13 cellular contexts compared by ENCODE assay signal in the genomic region with DNA sequence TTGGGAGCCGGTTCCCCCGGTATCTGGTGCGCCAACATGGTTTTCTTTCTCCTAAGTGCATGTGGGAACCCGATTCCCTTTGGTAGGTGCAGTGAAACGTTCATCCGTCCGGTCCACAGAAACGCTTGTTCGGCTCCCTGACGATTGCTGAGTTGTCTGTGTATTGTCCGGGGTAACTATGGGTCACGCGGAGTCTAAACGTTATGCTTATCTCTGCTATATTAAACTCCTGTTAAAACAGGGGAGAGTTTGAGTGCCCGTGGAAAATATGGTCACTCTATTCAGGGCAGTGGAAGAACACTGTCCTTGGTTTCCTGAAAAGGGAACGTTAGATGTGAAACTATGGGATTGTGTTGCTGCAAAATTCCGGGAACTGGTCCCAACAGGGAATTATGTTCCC. TPM values are rescaled to one million over a fixed set of nuclear protein-coding genes. Genes with fewer than 3 reads are reported as not detected.
A peak's percentile ranks its signal among the peaks of the same experiment; 100 is the strongest.
DNase-seq lines count a peak whose midpoint lies in the region; TF ChIP-seq lines count a peak whose summit lies in the region.
"Had no signal": no experiment of that assay in that cellular context is flagged by ENCODE, and none has a peak within 500 bp of the region (broad histone marks: within the 10 kb centered on the region; RNA-seq: fewer than 3 reads in every experiment).

No MANE protein-coding gene starts in this region.

- no peaks in the 10 kb centered on the region for H3K36me3 ChIP-seq in Caco-2 (ENCODE audit: control insufficient read depth, insufficient read depth, low read length)
- no peaks in the 10 kb centered on the region for H3K36me3 ChIP-seq in hepatocyte (replicated peaks; ENCODE audit: insufficient read depth, low read depth)
- no peaks in the 10 kb centered on the region for H3K36me3 ChIP-seq in osteoblast (ENCODE audit: insufficient read depth, low read length)
- no peaks in the 10 kb centered on the region for H3K36me3 ChIP-seq in H7 (replicated peaks; ENCODE audit: control insufficient read depth, insufficient read depth, low read length)
- H3K36me3 ChIP-seq: tibial nerve had no signal

- H3K4me2 ChIP-seq in hepatocyte (peak overlapping the region; percentile 70), osteoblast (ENCODE audit: insufficient read depth, low read length) (peak overlapping the region; percentile 79)
- H3K4me2 ChIP-seq: SK-N-SH had no signal

- TF ChIP-seq CTCF in Caco-2 (IDR thresholded peaks at IDR 0.05; ENCODE audit: insufficient read depth in 1 of 2, low read depth in 1 of 2, low read length in 1 of 2, severe bottlenecking in 1 of 2, unreplicated experiment in 1 of 2) (no peak), choroid plexus epithelial cell (conservative IDR thresholded peaks at IDR 0.05; ENCODE audit: low read depth, low read length) (no peak), hepatocyte (IDR thresholded peaks at IDR 0.05; ENCODE audit: poor library complexity) (no peak), osteoblast (IDR thresholded peaks at IDR 0.05; ENCODE audit: extremely low read depth, low read depth, low read length) (no peak)

- peaks cover 35% of the 10 kb centered on the region for H3K9me3 Mint-ChIP-seq in Caco-2 (ENCODE audit: unreplicated experiment)
- H3K9me3 Mint-ChIP-seq: central memory CD8-positive, alpha-beta T cell had no signal

- H2AFZ ChIP-seq in hepatocyte (no peak overlapping the region), osteoblast (ENCODE audit: low read length) (peak overlapping the region; percentile 60)

- peaks cover 11% of the 10 kb centered on the region for H3K36me3 Mint-ChIP-seq in Caco-2 (ENCODE audit: insufficient read depth, unreplicated experiment)

- CTCF ChIA-PET in Caco-2 (lab: Charles Lee): interaction anchor here (0.8 to 1.8 kb wide), 5 partner anchors 14 to 38 kb away, joined by 3 to 12 read pairs (median 7); no protein-coding TSS in a partner anchor

- H3K27me3 ChIP-seq in Caco-2 (replicated peaks; ENCODE audit: control insufficient read depth, insufficient read depth, low read length) (no peaks in the 10 kb centered on the region), hepatocyte (peaks cover 4% of the 10 kb centered on the region), osteoblast (ENCODE audit: insufficient read depth, low read length) (peaks cover 65% of the 10 kb centered on the region), H7 (ENCODE audit: control insufficient read depth, insufficient read depth, low read length) (peaks cover 16% of the 10 kb centered on the region)
- H3K27me3 ChIP-seq: tibial nerve had no signal

- H3K9me3 ChIP-seq in Caco-2: peaks cover 10% of the 10 kb centered on the region
- H3K9me3 ChIP-seq in hepatocyte (ENCODE audit: low read depth): no peaks in the 10 kb centered on the region
- H3K9me3 ChIP-seq in osteoblast (ENCODE audit: low read depth, low read length): no peaks in the 10 kb centered on the region
- H3K9me3 ChIP-seq: SK-N-SH had no signal

- H3K4me1 ChIP-seq in Caco-2 (peaks cover 23% of the 10 kb centered on the region), hepatocyte (ENCODE audit: insufficient read depth) (peaks cover 4% of the 10 kb centered on the region), osteoblast (ENCODE audit: insufficient read depth, low read length) (no peaks in the 10 kb centered on the region)
- H3K4me1 ChIP-seq: tibial nerve had no signal

- H3K4me3 ChIP-seq in Caco-2 (ENCODE audit: low read depth, low read length) (peak overlapping the region; percentile 26), choroid plexus epithelial cell (ENCODE audit: low read depth, low read length) (peak overlapping the region; percentile 50), hepatocyte (no peak overlapping the region), osteoblast (ENCODE audit: insufficient read depth, low read length) (peak overlapping the region; percentile 63), H7 (ENCODE audit: insufficient read depth, low read depth, low read length) (no peak overlapping the region)

- H3K27ac ChIP-seq in hepatocyte (no peak overlapping the region), osteoblast (ENCODE audit: low read depth, low read length) (no peak overlapping the region)
- H3K27ac ChIP-seq: tibial nerve, VCaP had no signal

- peak overlapping the region; percentile 45 for H3K27ac Mint-ChIP-seq in Caco-2 (ENCODE audit: unreplicated experiment)

- WGBS in hepatocyte (ENCODE audit: low lambda C conversion rate, missing lambda C conversion rate): 81% methylated on average over 17 of the region's 17 CpGs

- no peak for DNase-seq in Caco-2
- no peak for DNase-seq in choroid plexus epithelial cell (ENCODE audit: low read depth)
- no peak for DNase-seq in hepatocyte (ENCODE audit: low spot score)
- no peak for DNase-seq in osteoblast (ENCODE audit: insufficient read length, low spot score, missing footprints)
- DNase-seq in SK-N-DZ (ENCODE audit: low spot score): no peak
- DNase-seq in ureter (ENCODE audit: low spot score): no peak
- no peak for DNase-seq in H7
- no peak for DNase-seq in COLO829 (ENCODE audit: low spot score)
- DNase-seq: activated naive CD4-positive, alpha-beta T cell treated with anti-CD3 and anti-CD28 coated beads, Interleukin-2, amount 50 U/mL, for 16 hours; SK-N-SH had no signal

- H4K20me1 ChIP-seq in hepatocyte (ENCODE audit: insufficient read depth, poor library complexity, severe bottlenecking) (no peaks in the 10 kb centered on the region), osteoblast (ENCODE audit: insufficient read depth, low read length) (no peaks in the 10 kb centered on the region)

- H3K79me2 ChIP-seq in hepatocyte: no peaks in the 10 kb centered on the region
- no peaks in the 10 kb centered on the region for H3K79me2 ChIP-seq in osteoblast (ENCODE audit: insufficient read depth, low read length)

- H3K4me1 Mint-ChIP-seq in Caco-2 (ENCODE audit: low read depth, unreplicated experiment): peaks cover 12% of the 10 kb centered on the region
- H3K4me1 Mint-ChIP-seq: central memory CD8-positive, alpha-beta T cell had no signal

- POLR2A ChIA-PET in Caco-2 (lab: Charles Lee): interaction anchor here (0.5 kb wide), 1 partner anchor 333 kb away, joined by 4 read pairs; no protein-coding TSS in a partner anchor

- H3K27me3 Mint-ChIP-seq in Caco-2 (ENCODE audit: insufficient read depth, unreplicated experiment): no peaks in the 10 kb centered on the region

- no peaks in the 10 kb centered on the region for H3K9me2 ChIP-seq in hepatocyte (replicated peaks; ENCODE audit: insufficient read depth)
- H3K9me2 ChIP-seq: SK-N-SH had no signal

- BruUV-seq in Caco-2 (replicated peaks; lab: Mats Ljungman, UMichigan): TSS peak; percentile 85

- H3K4me3 Mint-ChIP-seq in Caco-2 (ENCODE audit: unreplicated experiment): peak overlapping the region; percentile 67
- H3K4me3 Mint-ChIP-seq: central memory CD8-positive, alpha-beta T cell had no signal

- intact Hi-C loops in Caco-2 (cut with micrococcal nuclease; ENCODE audit: unreplicated experiment): loop anchor here (1.0 to 5.0 kb wide), 5 partner anchors 14 to 217 kb away; no protein-coding TSS in a partner anchor

RNA-seq across cellular contexts. Expression of gene MGST2, which starts 32.4 kb away (rescaled TPM):
- total RNA-seq in Caco-2 (2022) (81.7 and 88.4 TPM in 2 replicates), hepatocyte (82.4 and 88.5 TPM in 2 replicates), osteoblast (2.4 and 6.2 TPM in 2 replicates), ureter (135 TPM)
- polyA plus RNA-seq in hepatocyte: 97.9 and 108 TPM in 2 replicates
- polyA plus RNA-seq in SK-N-DZ (2014; cell fraction: cytosol; rRNA removed): 15.9 and 26.8 TPM in 2 replicates
- polyA plus RNA-seq in SK-N-DZ (2014; cell fraction: nucleus; rRNA removed): 5.1 and 10.7 TPM in 2 replicates
- 17.0 and 31.8 TPM in 2 replicates for total RNA-seq in H7 (2014; rRNA removed; shearing (Covaris generic))

Comparison
In these comparisons a context has a peak if more than half of its experiments do, and no peak if none do; other contexts are left out.
1. H3K4me3 ChIP-seq: peak in Caco-2 (single experiment), choroid plexus epithelial cell (single experiment) and osteoblast (single experiment); none in hepatocyte (single experiment) and H7 (single experiment).